In the genomic region with DNA sequence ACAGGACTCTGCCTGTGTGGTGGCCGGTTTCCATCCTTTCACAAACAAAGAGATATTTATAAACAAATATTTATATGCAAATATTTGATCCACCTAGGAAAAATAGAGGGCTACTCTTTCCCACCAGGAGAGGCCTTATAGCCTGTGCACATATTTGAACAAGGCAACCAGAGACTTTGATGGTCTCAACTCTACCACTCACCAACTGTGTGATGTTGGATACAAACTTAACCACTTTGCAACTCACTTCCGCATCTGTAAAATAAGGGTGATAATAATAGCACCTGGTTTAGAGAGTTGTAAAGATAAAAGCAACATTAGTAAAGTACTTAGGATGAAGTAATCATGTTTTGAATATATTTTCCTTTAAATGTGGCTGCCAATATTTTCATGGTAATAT, we compare ENCODE assay signal across 1 cellular context.
TF ChIP-seq lines count a peak whose summit lies in the region.

No MANE protein-coding gene starts in this region.

TF ChIP-seq in HepG2, 621 proteins besides CTCF, POLR2A, EP300 and RAD21:
- TF ChIP-seq, protein P1, sequence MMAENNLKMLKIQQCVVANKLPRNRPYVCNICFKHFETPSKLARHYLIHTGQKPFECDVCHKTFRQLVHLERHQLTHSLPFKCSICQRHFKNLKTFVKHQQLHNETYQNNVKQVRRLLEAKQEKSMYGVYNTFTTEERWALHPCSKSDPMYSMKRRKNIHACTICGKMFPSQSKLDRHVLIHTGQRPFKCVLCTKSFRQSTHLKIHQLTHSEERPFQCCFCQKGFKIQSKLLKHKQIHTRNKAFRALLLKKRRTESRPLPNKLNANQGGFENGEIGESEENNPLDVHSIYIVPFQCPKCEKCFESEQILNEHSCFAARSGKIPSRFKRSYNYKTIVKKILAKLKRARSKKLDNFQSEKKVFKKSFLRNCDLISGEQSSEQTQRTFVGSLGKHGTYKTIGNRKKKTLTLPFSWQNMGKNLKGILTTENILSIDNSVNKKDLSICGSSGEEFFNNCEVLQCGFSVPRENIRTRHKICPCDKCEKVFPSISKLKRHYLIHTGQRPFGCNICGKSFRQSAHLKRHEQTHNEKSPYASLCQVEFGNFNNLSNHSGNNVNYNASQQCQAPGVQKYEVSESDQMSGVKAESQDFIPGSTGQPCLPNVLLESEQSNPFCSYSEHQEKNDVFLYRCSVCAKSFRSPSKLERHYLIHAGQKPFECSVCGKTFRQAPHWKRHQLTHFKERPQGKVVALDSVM (CRISPR knock-in tag; IDR thresholded peaks at IDR 0.05) = no peak
- peak; percentile 29 for TF ChIP-seq TCF7 (IDR thresholded peaks at IDR 0.05; ENCODE audit: low read depth)
TF ChIP-seq in HepG2: peak in this region for 1.
